16 cellular contexts compared by ENCODE assay signal in the genomic region with DNA sequence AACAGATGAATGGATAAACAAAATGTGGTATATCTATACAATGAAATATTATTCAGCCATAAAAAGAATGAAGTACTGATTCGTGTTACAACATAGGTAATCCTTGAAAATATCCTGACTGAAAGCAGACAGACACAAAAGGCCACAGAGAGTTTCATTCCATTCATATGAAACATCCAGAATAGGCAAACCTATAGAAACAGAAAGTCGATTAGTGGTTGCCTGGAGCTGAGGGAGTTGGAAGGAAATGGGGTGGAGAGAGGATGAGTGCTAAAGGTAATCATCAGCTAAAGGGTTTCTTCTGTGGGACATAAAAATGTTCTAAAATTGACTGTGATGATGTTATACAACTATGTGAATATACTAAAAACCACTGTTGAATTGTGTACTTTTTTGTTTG. TPM values are rescaled to one million over a fixed set of nuclear protein-coding genes. Genes with fewer than 3 reads are reported as not detected.
DNase-seq lines count a peak whose midpoint lies in the region; ATAC-seq and TF ChIP-seq lines count a peak whose summit lies in the region.
"Had no signal": no experiment of that assay in that cellular context is flagged by ENCODE, and none has a peak within 500 bp of the region (broad histone marks: within the 10 kb centered on the region; RNA-seq: fewer than 3 reads in every experiment).

No MANE protein-coding gene starts in this region.

- no peaks in the 10 kb centered on the region for H3K9me2 ChIP-seq in PC-3 (replicated peaks; ENCODE audit: low read length)

- H3K27ac ChIP-seq in HEK293 (ENCODE audit: extremely low read depth, low read depth, low read length), result no peak overlapping the region
- no peak overlapping the region for H3K27ac ChIP-seq in PC-3 (ENCODE audit: low read length)
- peak overlapping the region; percentile 59 for H3K27ac ChIP-seq in smooth muscle cell (ENCODE audit: low read depth)

- H3K9me3 ChIP-seq in HEK293 (ENCODE audit: control insufficient read depth, insufficient read depth, low read depth, low read length), result no peaks in the 10 kb centered on the region
- H3K9me3 ChIP-seq in PC-3 (ENCODE audit: low read length), result 0 out of 2 replicates have a peak, but pooled peaks cover 3% of the 10 kb centered on the region
- H3K9me3 ChIP-seq in smooth muscle cell (replicated peaks; ENCODE audit: low read depth), result no peaks in the 10 kb centered on the region
- H3K9me3 ChIP-seq: BE2C had no signal

- CTCF ChIA-PET in HEK293 (lab: Yijun Ruan, JAX), result no interaction called here
- CTCF ChIA-PET in PC-3 (lab: Charles Lee), result no interaction called here

- 67% methylated on average over 2 of the region's 2 CpGs for WGBS in smooth muscle cell (ENCODE audit: low lambda C conversion rate)

- H3K27me3 ChIP-seq in PC-3 (ENCODE audit: low read length), result no peaks in the 10 kb centered on the region
- no peaks in the 10 kb centered on the region for H3K27me3 ChIP-seq in smooth muscle cell (ENCODE audit: low read depth)
- H3K27me3 ChIP-seq: BE2C had no signal

- POLR2A ChIA-PET in HEK293 (lab: Yijun Ruan, JAX) (no interaction called here), PC-3 (lab: Charles Lee; ENCODE audit: unreplicated experiment) (no interaction called here)

- in situ Hi-C loops in KBM-7 (cut with MboI; ENCODE audit: low pct_unique_long_range_greater_than_20kb, low sequenced_read_pairs), result no loop called here

- TF ChIP-seq CTCF in HEK293 (tag by site-specific recombination; IDR thresholded peaks at IDR 0.05), result no peak
- no peak for TF ChIP-seq CTCF in PC-3 (conservative IDR thresholded peaks at IDR 0.05; ENCODE audit: low read depth, low read length)
- no peak for TF ChIP-seq CTCF in epithelial cell of esophagus (IDR thresholded peaks at IDR 0.05; ENCODE audit: insufficient read depth, low read depth, low read length, missing control alignments)
- no peak for TF ChIP-seq CTCF in smooth muscle cell (IDR thresholded peaks at IDR 0.05; ENCODE audit: borderline replicate concordance, insufficient read depth, poor library complexity, severe bottlenecking)

- no peak overlapping the region for H3K4me2 ChIP-seq in PC-3 (ENCODE audit: low read length)
- H3K4me2 ChIP-seq in smooth muscle cell, result no peak overlapping the region

- H3F3A ChIP-seq in PC-3 (ENCODE audit: low read length, unreplicated experiment) (no peaks in the 10 kb centered on the region), smooth muscle cell (ENCODE audit: low read depth) (no peaks in the 10 kb centered on the region)

- H4K20me1 ChIP-seq in PC-3 (ENCODE audit: low read length) (no peaks in the 10 kb centered on the region), smooth muscle cell (ENCODE audit: low read depth) (no peaks in the 10 kb centered on the region)

- H3K9ac ChIP-seq in PC-3 (ENCODE audit: low read length) (no peak overlapping the region), smooth muscle cell (ENCODE audit: low read depth) (no peak overlapping the region)

- ATAC-seq in PC-3, result no peak
- ATAC-seq: Panc1, T-helper 17 cell had no signal

- H3K79me2 ChIP-seq in PC-3 (ENCODE audit: low read length) (no peaks in the 10 kb centered on the region), smooth muscle cell (ENCODE audit: low read depth) (peaks cover 23% of the 10 kb centered on the region)

- BruUV-seq in PC-3 (replicated peaks; lab: Mats Ljungman, UMichigan), result no TSS peak

- DNase-seq in PC-3 (peak; percentile 33), epithelial cell of esophagus (ENCODE audit: low read depth) (peak; percentile 68), smooth muscle cell (lab: John Stamatoyannopoulos, UW; ENCODE audit: unreplicated experiment) (no peak), dermis blood vessel endothelial cell (no peak), NCI-H1105 (lab: John Stamatoyannopoulos, UW) (no peak), KBM-7 (no peak)
- DNase-seq: BE2C; CD4-positive, alpha-beta T cell; DMS53; NCI-H1436 treated with DMSO at 0.1 percent for 48 hours; NCI-H2081 treated with DMSO at 0.1 percent for 48 hours; NCI-H524; SHP77; T-helper 17 cell had no signal

- H3K36me3 ChIP-seq in HEK293 (ENCODE audit: control insufficient read depth in 2 of 2, insufficient read depth in 1 of 2, low read length in 2 of 2), result peaks cover 0 to 5% of the 10 kb centered on the region in 2 experiments; a peak in 1 of 3 replicates
- no peaks in the 10 kb centered on the region; the same call in 1 of the 2 replicates for H3K36me3 ChIP-seq in PC-3 (ENCODE audit: low read depth, low read length)
- no peaks in the 10 kb centered on the region for H3K36me3 ChIP-seq in smooth muscle cell (ENCODE audit: low read depth)
- H3K36me3 ChIP-seq: BE2C had no signal

- intact Hi-C loops in PC-3 (cut with micrococcal nuclease), result no loop called here

- H3K4me3 ChIP-seq in HEK293 (ENCODE audit: low read depth, low read length) (no peak overlapping the region), PC-3 (ENCODE audit: low read length) (no peak overlapping the region), epithelial cell of esophagus (ENCODE audit: low read length) (no peak overlapping the region), smooth muscle cell (no peak overlapping the region)

- no peaks in the 10 kb centered on the region for H3K4me1 ChIP-seq in HEK293 (ENCODE audit: control insufficient read depth, insufficient read depth, low read length)
- no peaks in the 10 kb centered on the region for H3K4me1 ChIP-seq in PC-3 (ENCODE audit: insufficient read depth, low read length)
- H3K4me1 ChIP-seq in smooth muscle cell (ENCODE audit: low read depth), result no peaks in the 10 kb centered on the region
- H3K4me1 ChIP-seq: BE2C had no signal

- H2AFZ ChIP-seq in PC-3 (ENCODE audit: low read length) (no peak overlapping the region), smooth muscle cell (ENCODE audit: low read depth) (no peak overlapping the region)

TF ChIP-seq in HEK293, 187 proteins besides CTCF, POLR2A, EP300 and RAD21:
- TF ChIP-seq, protein P1, sequence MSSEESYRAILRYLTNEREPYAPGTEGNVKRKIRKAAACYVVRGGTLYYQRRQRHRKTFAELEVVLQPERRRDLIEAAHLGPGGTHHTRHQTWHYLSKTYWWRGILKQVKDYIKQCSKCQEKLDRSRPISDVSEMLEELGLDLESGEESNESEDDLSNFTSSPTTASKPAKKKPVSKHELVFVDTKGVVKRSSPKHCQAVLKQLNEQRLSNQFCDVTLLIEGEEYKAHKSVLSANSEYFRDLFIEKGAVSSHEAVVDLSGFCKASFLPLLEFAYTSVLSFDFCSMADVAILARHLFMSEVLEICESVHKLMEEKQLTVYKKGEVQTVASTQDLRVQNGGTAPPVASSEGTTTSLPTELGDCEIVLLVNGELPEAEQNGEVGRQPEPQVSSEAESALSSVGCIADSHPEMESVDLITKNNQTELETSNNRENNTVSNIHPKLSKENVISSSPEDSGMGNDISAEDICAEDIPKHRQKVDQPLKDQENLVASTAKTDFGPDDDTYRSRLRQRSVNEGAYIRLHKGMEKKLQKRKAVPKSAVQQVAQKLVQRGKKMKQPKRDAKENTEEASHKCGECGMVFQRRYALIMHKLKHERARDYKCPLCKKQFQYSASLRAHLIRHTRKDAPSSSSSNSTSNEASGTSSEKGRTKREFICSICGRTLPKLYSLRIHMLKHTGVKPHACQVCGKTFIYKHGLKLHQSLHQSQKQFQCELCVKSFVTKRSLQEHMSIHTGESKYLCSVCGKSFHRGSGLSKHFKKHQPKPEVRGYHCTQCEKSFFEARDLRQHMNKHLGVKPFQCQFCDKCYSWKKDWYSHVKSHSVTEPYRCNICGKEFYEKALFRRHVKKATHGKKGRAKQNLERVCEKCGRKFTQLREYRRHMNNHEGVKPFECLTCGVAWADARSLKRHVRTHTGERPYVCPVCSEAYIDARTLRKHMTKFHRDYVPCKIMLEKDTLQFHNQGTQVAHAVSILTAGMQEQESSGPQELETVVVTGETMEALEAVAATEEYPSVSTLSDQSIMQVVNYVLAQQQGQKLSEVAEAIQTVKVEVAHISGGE (tag by site-specific recombination; conservative IDR thresholded peaks at IDR 0.05; ENCODE audit: low read depth), result no peak
- TF ChIP-seq ZNF140 (tag by site-specific recombination; IDR thresholded peaks at IDR 0.05), result no peak
- TF ChIP-seq ZNF146 (tag by site-specific recombination; IDR thresholded peaks at IDR 0.05), result peak; percentile 6; the same call in 1 of the 2 replicates

RNA-seq across cellular contexts. Expression of gene FOXP1, which starts 22.9 kb away (rescaled TPM):
- 35.3 and 36.0 TPM in 2 replicates for total RNA-seq in PC-3 (2014; rRNA removed)
- total RNA-seq in smooth muscle cell, result 68.0 and 68.3 TPM in 2 replicates
- polyA plus RNA-seq in smooth muscle cell, result 40.9 and 49.5 TPM in 2 replicates
- 70.8 and 72.3 TPM in 2 replicates for total RNA-seq in dermis blood vessel endothelial cell

Comparison
In these comparisons a context has a peak if more than half of its experiments do, and no peak if none do; other contexts are left out.
1. DNase-seq: peak in PC-3 (single experiment) and epithelial cell of esophagus (single experiment); none in smooth muscle cell (single experiment), dermis blood vessel endothelial cell (single experiment), NCI-H1105 (single experiment) and KBM-7 (single experiment).